Comparison of ENCODE assay signal across 21 cellular contexts in the genomic region with DNA sequence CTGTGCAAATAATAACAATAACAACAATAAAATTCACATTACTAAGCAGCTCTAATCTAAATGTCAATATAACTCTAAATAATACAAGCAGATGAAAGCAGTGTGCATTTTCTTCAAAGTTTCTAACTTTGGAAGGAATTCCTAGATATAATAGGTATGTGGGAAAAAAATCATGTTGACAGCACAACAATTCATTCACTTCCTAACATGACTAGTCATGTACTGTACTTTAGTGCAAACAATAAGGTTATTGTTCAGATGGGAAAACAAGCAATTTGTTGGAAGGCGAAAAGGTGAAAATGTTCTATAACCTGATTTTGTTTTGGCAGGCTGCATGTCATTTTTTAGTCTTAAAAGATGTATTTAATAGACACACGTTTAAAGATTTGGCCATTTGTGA.
"Had no signal": no experiment of that assay in that cellular context is flagged by ENCODE, and none has a peak within 500 bp of the region (broad histone marks: within the 10 kb centered on the region; RNA-seq: fewer than 3 reads in every experiment).

No MANE protein-coding gene starts in this region.

- H3K4me3 ChIP-seq: coronary artery, esophagus squamous epithelium, lung, tibial artery had no signal

- H3K36me3 ChIP-seq: esophagus squamous epithelium, tibial artery had no signal

- DNase-seq: activated CD4-positive, alpha-beta memory T cell treated with anti-CD3 and anti-CD28 coated beads, Interleukin-2, amount 10 ng/mL, durations not matched to agents 7 days and 5 days; activated CD4-positive, alpha-beta T cell treated with anti-CD3 and anti-CD28 coated beads for 48 hours; activated CD4-positive, CD25-positive, alpha-beta regulatory T cell; activated CD8-positive, alpha-beta memory T cell treated with anti-CD3 and anti-CD28 coated beads, Interleukin-2, amount 10 ng/mL, durations not matched to agents 7 days and 5 days; activated naive CD4-positive, alpha-beta T cell; activated naive CD8-positive, alpha-beta T cell treated with anti-CD3 and anti-CD28 coated beads for 36 hours; amniotic stem cell; effector CD4-positive, alpha-beta T cell; esophagus squamous epithelium; hippocampal formation; nephron progenitor cell; nucleus accumbens; posterior cingulate gyrus; stimulated activated CD4-positive, alpha-beta T cell treated with anti-CD3 and anti-CD28 coated beads, Interleukin-2, amount 100 ng/mL, for 24 hours; stimulated activated naive CD4-positive, alpha-beta T cell treated with Interleukin-2 at 50 U/mL for 16 hours; tibial artery had no signal

- H3K9me3 ChIP-seq: esophagus squamous epithelium, tibial artery had no signal

- ATAC-seq: activated CD8-positive, alpha-beta memory T cell treated with anti-CD3 and anti-CD28 coated beads, Interleukin-2, amount 10 ng/mL, durations not matched to agents 7 days and 5 days; activated T-helper 17 cell treated with anti-CD3 and anti-CD28 coated beads, Interleukin-2, amount 50 U/mL, for 72 hours had no signal

- FAIRE-seq: islet of Langerhans, urothelium cell line had no signal

- H3K27me3 ChIP-seq: esophagus squamous epithelium, tibial artery had no signal

- H3K27ac ChIP-seq: esophagus squamous epithelium had no signal
